1 cellular context compared by ENCODE assay signal in the genomic region with DNA sequence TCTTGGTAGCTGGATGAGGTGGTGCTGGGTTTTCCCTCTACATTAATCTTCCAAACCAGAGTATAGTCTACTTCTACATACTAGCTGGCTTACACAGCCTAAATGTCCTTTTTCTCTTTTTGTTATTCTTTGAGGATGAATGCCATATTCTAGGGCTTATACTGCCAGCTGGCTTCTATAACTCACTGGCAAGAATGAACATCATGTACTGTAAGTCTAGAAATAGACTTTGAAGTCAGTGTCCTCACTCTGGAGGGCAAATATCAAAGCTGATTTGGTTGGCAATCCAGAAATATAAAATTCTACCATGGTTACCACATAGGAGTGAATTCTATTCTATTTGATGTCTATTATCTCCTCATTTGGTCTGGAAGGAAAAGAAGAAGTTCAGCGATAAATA.
TF ChIP-seq lines count a peak whose summit lies in the region.

No MANE protein-coding gene starts in this region.

TF ChIP-seq in H1, 55 proteins besides CTCF, POLR2A, EP300 and RAD21 (continued from another document):
- no peak for TF ChIP-seq ZNF274 (IDR thresholded peaks at IDR 0.05; ENCODE audit: borderline replicate concordance, extremely low read depth, low read length)
- no peak for TF ChIP-seq SIN3A (conservative IDR thresholded peaks at IDR 0.05 in 1 of 2, IDR thresholded peaks at IDR 0.05 in 1 of 2; ENCODE audit: low read depth in 1 of 2, low read length in 2 of 2)
- no peak for TF ChIP-seq NANOG (IDR thresholded peaks at IDR 0.05; ENCODE audit: insufficient read depth, low read depth, low read length, poor library complexity, severe bottlenecking)
- TF ChIP-seq RBBP5 (IDR thresholded peaks at IDR 0.05; ENCODE audit: borderline replicate concordance, low read depth, low read length): no peak
- TF ChIP-seq BRCA1 (IDR thresholded peaks at IDR 0.05; ENCODE audit: low read depth, low read length): no peak
